ENCODE assay signal across 13 cellular contexts in genomic region chr11:115159122-115159665, GRCh38.
DNase-seq lines count a peak whose midpoint lies in the region; ATAC-seq and TF ChIP-seq lines count a peak whose summit lies in the region.
"Had no signal": no experiment of that assay in that cellular context is flagged by ENCODE, and none has a peak within 500 bp of the region (broad histone marks: within the 10 kb centered on the region; RNA-seq: fewer than 3 reads in every experiment).

No MANE protein-coding gene starts in this region.

- H3K36me3 Mint-ChIP-seq in natural killer cell treated with Interleukin-12 subunit alpha and Interleukin-12 subunit beta and Interleukin-15 and Interleukin-18, amount 100 ng/mL, for 72 hours, result no peaks in the 10 kb centered on the region
- H3K36me3 Mint-ChIP-seq: T-cell had no signal

- TF ChIP-seq CTCF in retinal pigment epithelial cell (conservative IDR thresholded peaks at IDR 0.05; ENCODE audit: low read depth, low read length), result no peak

- H3K9me3 Mint-ChIP-seq in natural killer cell treated with Interleukin-12 subunit alpha and Interleukin-12 subunit beta and Interleukin-15 and Interleukin-18, amount 100 ng/mL, for 72 hours, result no peaks in the 10 kb centered on the region
- H3K9me3 Mint-ChIP-seq: T-cell had no signal

- peak; percentile 12 for DNase-seq in NCI-H748 (lab: John Stamatoyannopoulos, UW; ENCODE audit: unreplicated experiment)
- DNase-seq in NCI-H748 treated with DMSO at 0.1 percent for 48 hours (lab: John Stamatoyannopoulos, UW), result no peak
- peak; percentile 44 for DNase-seq in NCI-H1436 (lab: John Stamatoyannopoulos, UW)
- DNase-seq in NCI-H524 treated with DMSO at 0.1 percent for 48 hours (lab: John Stamatoyannopoulos, UW), result peak; percentile 68
- DNase-seq in retinal pigment epithelial cell (ENCODE audit: low read depth), result peak; percentile 16
- no peak for DNase-seq in natural killer cell treated with Interleukin-12 subunit alpha and Interleukin-12 subunit beta and Interleukin-15 and Interleukin-18, amount 100 ng/mL, for 72 hours (ENCODE audit: low spot score)
- DNase-seq in SKM-1 (lab: John Stamatoyannopoulos, UW; ENCODE audit: unreplicated experiment), result no peak
- DNase-seq: NCI-H187 treated with DMSO at 0.1 percent for 48 hours, NCI-H345, PC-9, T-cell had no signal

- no peaks in the 10 kb centered on the region for H3K4me1 Mint-ChIP-seq in natural killer cell treated with Interleukin-12 subunit alpha and Interleukin-12 subunit beta and Interleukin-15 and Interleukin-18, amount 100 ng/mL, for 72 hours (ENCODE audit: low read depth in 2 of 2)
- H3K4me1 Mint-ChIP-seq: B cell, T-cell had no signal

- no peak overlapping the region for H3K27ac Mint-ChIP-seq in natural killer cell treated with Interleukin-12 subunit alpha and Interleukin-12 subunit beta and Interleukin-15 and Interleukin-18, amount 100 ng/mL, for 72 hours
- H3K27ac Mint-ChIP-seq: B cell, T-cell had no signal

- H3K4me3 Mint-ChIP-seq in natural killer cell treated with Interleukin-12 subunit alpha and Interleukin-12 subunit beta and Interleukin-15 and Interleukin-18, amount 100 ng/mL, for 72 hours, result no peak overlapping the region
- H3K4me3 Mint-ChIP-seq: B cell, T-cell had no signal

- H3K27me3 Mint-ChIP-seq in natural killer cell treated with Interleukin-12 subunit alpha and Interleukin-12 subunit beta and Interleukin-15 and Interleukin-18, amount 100 ng/mL, for 72 hours, result peaks cover 7% of the 10 kb centered on the region in 2 donors

- no peak for ATAC-seq in natural killer cell treated with Interleukin-12 subunit alpha and Interleukin-12 subunit beta and Interleukin-15 and Interleukin-18, amount 100 ng/mL, for 72 hours
- ATAC-seq: T-cell had no signal

- no peak overlapping the region for H3K4me3 ChIP-seq in retinal pigment epithelial cell (ENCODE audit: low read length)
- H3K4me3 ChIP-seq: HAP-1, PC-9 had no signal

Comparison
In these comparisons a context has a peak if more than half of its experiments do, and no peak if none do; other contexts are left out.
1. DNase-seq: peak in NCI-H748 (single experiment), NCI-H1436 (single experiment), NCI-H524 treated with DMSO at 0.1 percent for 48 hours (single experiment) and retinal pigment epithelial cell (single experiment); none in NCI-H748 treated with DMSO at 0.1 percent for 48 hours (single experiment), natural killer cell treated with Interleukin-12 subunit alpha and Interleukin-12 subunit beta and Interleukin-15 and Interleukin-18, amount 100 ng/mL, for 72 hours (single experiment) and SKM-1 (single experiment).